ENCODE assay signal across 16 cellular contexts in genomic region chr15:52002351-52002750, GRCh38. TPM values are rescaled to one million over a fixed set of nuclear protein-coding genes. Genes with fewer than 3 reads are reported as not detected.
A peak's percentile ranks its signal among the peaks of the same experiment; 100 is the strongest.
DNase-seq lines count a peak whose midpoint lies in the region; ATAC-seq, FAIRE-seq and TF ChIP-seq lines count a peak whose summit lies in the region.
"Had no signal": no experiment of that assay in that cellular context is flagged by ENCODE, and none has a peak within 500 bp of the region (broad histone marks: within the 10 kb centered on the region; RNA-seq: fewer than 3 reads in every experiment).

No MANE protein-coding gene starts in this region.

- no peak overlapping the region for H3K4me2 ChIP-seq in K562 (ENCODE audit: insufficient read depth, low read length)
- H3K4me2 ChIP-seq in PC-3 (ENCODE audit: low read length) = no peak overlapping the region
- H3K4me2 ChIP-seq: A549 had no signal

- no peak for DNase-seq in heart right ventricle
- DNase-seq in Right ventricle myocardium superior = no peak
- DNase-seq in K562 (ENCODE audit: extremely low read depth in 1 of 4, low spot score in 3 of 4) = no peak
- no peak for DNase-seq in PC-3
- DNase-seq in dedifferentiated amniotic fluid mesenchymal stem cell (ENCODE audit: extremely low spot score) = no peak
- DNase-seq: Caco-2; CD8-positive, alpha-beta memory T cell; DND-41; GDM1 had no signal

- BruUV-seq in K562 (replicated peaks; lab: Mats Ljungman, UMichigan) = no TSS peak
- no TSS peak for BruUV-seq in PC-3 (replicated peaks; lab: Mats Ljungman, UMichigan)

- peaks cover 6 to 35% (median 20%) of the 10 kb centered on the region in 9 donors for H3K4me1 ChIP-seq in heart right ventricle
- H3K4me1 ChIP-seq in K562 (replicated peaks in 1 of 2; ENCODE audit: control insufficient read depth in 2 of 2, insufficient read depth in 2 of 2, low read length in 2 of 2) = peaks cover 4 to 20% of the 10 kb centered on the region in 2 experiments; a peak in 4 of 5 replicates
- peaks cover 13% of the 10 kb centered on the region for H3K4me1 ChIP-seq in PC-3 (ENCODE audit: insufficient read depth, low read length)
- H3K4me1 ChIP-seq: Caco-2, HAP-1 had no signal

- H3F3A ChIP-seq in PC-3 (ENCODE audit: low read length, unreplicated experiment) = no peaks in the 10 kb centered on the region

- POLR2A ChIA-PET in K562 (lab: Yijun Ruan, JAX) (no interaction called here), PC-3 (lab: Charles Lee; ENCODE audit: unreplicated experiment) (no interaction called here)

- ATAC-seq in heart right ventricle (peak in 5 of 8 donors; percentile 23 to 65 (median 44)), Right ventricle myocardium superior (ENCODE audit: poor library complexity) (no peak), K562 (no peak), esophagus mucosa (peak; percentile 15), PC-3 (no peak), GM18505 (IDR thresholded peaks at IDR 0.05; ENCODE audit: unreplicated experiment) (no peak)
- ATAC-seq: A549 had no signal

- H3K27me3 ChIP-seq in heart right ventricle (no peaks in the 10 kb centered on the region), K562 (ENCODE audit: control insufficient read depth in 2 of 2, insufficient read depth in 2 of 2, low read length in 2 of 2) (no peaks in the 10 kb centered on the region), PC-3 (ENCODE audit: low read length) (no peaks in the 10 kb centered on the region)

- 52 to 65% methylated on average over 2 of the region's 2 CpGs for WGBS in heart right ventricle, 2 donors
- WGBS in K562 (ENCODE audit: insufficient coverage, low coverage, missing lambda C conversion rate) = 32% methylated on average over 2 of the region's 2 CpGs

- no peaks in the 10 kb centered on the region for H3K9me1 ChIP-seq in K562 (ENCODE audit: control insufficient read depth, insufficient read depth, low read length)

- in situ Hi-C loops in K562 (cut with MboI) = no loop called here

- H4K20me1 ChIP-seq in K562 (replicated peaks; ENCODE audit: control insufficient read depth, insufficient read depth, low read length) (no peaks in the 10 kb centered on the region), PC-3 (ENCODE audit: low read length) (no peaks in the 10 kb centered on the region)

- H3K9me3 ChIP-seq in heart right ventricle = no peaks in the 10 kb centered on the region
- H3K9me3 ChIP-seq in K562 (replicated peaks; ENCODE audit: control insufficient read depth, insufficient read depth, low read depth, low read length) = no peaks in the 10 kb centered on the region
- H3K9me3 ChIP-seq in PC-3 (ENCODE audit: low read length) = no peaks in the 10 kb centered on the region
- H3K9me3 ChIP-seq: A549, Caco-2, HAP-1 had no signal

- no peaks in the 10 kb centered on the region for H3K9me2 ChIP-seq in PC-3 (replicated peaks; ENCODE audit: low read length)

- H3K4me3 ChIP-seq in heart right ventricle (no peak overlapping the region), K562 (no peak overlapping the region), PC-3 (ENCODE audit: low read length) (no peak overlapping the region)
- H3K4me3 ChIP-seq: A549, HAP-1 had no signal

- intact Hi-C loops in heart right ventricle (cut with DNase I) = no loop called here
- intact Hi-C loops in Right ventricle myocardium superior (cut with DNase I) = no loop called here
- intact Hi-C loops in K562 (cut with micrococcal nuclease) = no loop called here
- intact Hi-C loops in PC-3 (cut with micrococcal nuclease) = no loop called here

- no peak for TF ChIP-seq RAD21 in K562 (CRISPR knock-in tag; conservative IDR thresholded peaks at IDR 0.05 in 1 of 2, IDR thresholded peaks at IDR 0.05 in 1 of 2)

- H3K27ac ChIP-seq in heart right ventricle (peak overlapping the region in 4 of 10 donors; percentile 3 to 27 (median 18)), K562 (ENCODE audit: extremely low read depth, low read depth, low read length) (no peak overlapping the region), PC-3 (ENCODE audit: low read length) (no peak overlapping the region)
- H3K27ac ChIP-seq: A549 had no signal

- TF ChIP-seq EP300 in K562 (IDR thresholded peaks at IDR 0.05; ENCODE audit: low read length) = no peak

- TF ChIP-seq CTCF in heart right ventricle (IDR thresholded peaks at IDR 0.05) (no peak), K562 (IDR thresholded peaks at IDR 0.05 in 2 of 3, conservative IDR thresholded peaks at IDR 0.05 in 1 of 3; ENCODE audit: insufficient read depth in 2 of 3, low read depth in 1 of 3, low read length in 3 of 3) (no peak), PC-3 (conservative IDR thresholded peaks at IDR 0.05; ENCODE audit: low read depth, low read length) (no peak)

- H3K79me2 ChIP-seq in K562 (ENCODE audit: control insufficient read depth, insufficient read depth, low read length) (no peaks in the 10 kb centered on the region), PC-3 (ENCODE audit: low read length) (no peaks in the 10 kb centered on the region)

- no peak for FAIRE-seq in K562 (lab: Jason Lieb, UNC)
- FAIRE-seq: A549, GM12892, GM19239, H1 had no signal

- H2AFZ ChIP-seq in K562 (ENCODE audit: low read depth, low read length) (0 out of 2 replicates have a peak overlapping the region, but pooled peaks have one; percentile 22), PC-3 (ENCODE audit: low read length) (no peak overlapping the region)

- CTCF ChIA-PET in K562 (lab: Yijun Ruan, JAX; ENCODE audit: low intra/inter-chr PET ratio) (no interaction called here), PC-3 (lab: Charles Lee) (no interaction called here)

- no peak overlapping the region for H3K9ac ChIP-seq in K562 (ENCODE audit: insufficient read depth in 1 of 2, low read depth in 2 of 2, low read length in 2 of 2)
- no peak overlapping the region for H3K9ac ChIP-seq in PC-3 (ENCODE audit: low read length)

- TF ChIP-seq POLR2A in K562 (conservative IDR thresholded peaks at IDR 0.05) (no peak), GM18505 (IDR thresholded peaks at IDR 0.05; ENCODE audit: borderline replicate concordance, extremely low read depth, insufficient read depth, insufficient read length) (no peak)

- H3K36me3 ChIP-seq in heart right ventricle (no peaks in the 10 kb centered on the region), K562 (ENCODE audit: control insufficient read depth, insufficient read depth, low read length) (no peaks in the 10 kb centered on the region), PC-3 (ENCODE audit: low read depth, low read length) (no peaks in the 10 kb centered on the region)
- H3K36me3 ChIP-seq: HAP-1 had no signal

TF ChIP-seq in K562, 482 proteins besides CTCF, POLR2A, EP300 and RAD21 (continues in another document):
- no peak for TF ChIP-seq NUFIP1 (IDR thresholded peaks at IDR 0.05; ENCODE audit: partially characterized antibody)

RNA-seq across cellular contexts. Expression of gene MAPK6, which starts 16.7 kb away (rescaled TPM):
- total RNA-seq in heart right ventricle = 10 to 100 TPM; 13.5 to 21.8 (median 18.1) TPM
- polyA plus RNA-seq in heart right ventricle = 1 to 10 TPM; 4.2 to 7.9 TPM
- 17.6 TPM for total RNA-seq in Right ventricle myocardium superior
- 37.7 and 101 TPM in 2 replicates for total RNA-seq in K562 (2011; cell fraction: chromatin; rRNA removed; ENCODE audit: low replicate concordance)
- total RNA-seq in K562 (2011; cell fraction: nucleolus; rRNA removed) = 11.5 and 15.7 TPM in 2 replicates
- total RNA-seq in K562 (2011; cell fraction: nucleoplasm; rRNA removed) = 27.8 and 41.8 TPM in 2 replicates
- total RNA-seq in K562 (2014; rRNA removed) = 49.9 and 51.2 TPM in 2 replicates
- total RNA-seq in K562 (2014; rRNA removed; fragmentation: Illumina TruSeq; extraction: Trizol) = 97.1 and 110 TPM in 2 replicates
- 76.3 and 81.5 TPM in 2 replicates for total RNA-seq in K562 (2015; rRNA removed; fragmentation: Illumina TruSeq; extraction: Trizol)
- 92.0 and 94.4 TPM in 2 replicates for total RNA-seq in K562 (2021)
- polyA plus RNA-seq in K562 (2011; rRNA removed) = 71.5 and 84.7 TPM in 2 replicates
- polyA plus RNA-seq in K562 (2011; cell fraction: cytosol; rRNA removed) = 14.9 and 33.5 TPM in 2 replicates
- polyA plus RNA-seq in K562 (2011; cell fraction: nucleus; rRNA removed) = 13.7 and 24.3 TPM in 2 replicates
- polyA plus RNA-seq in K562 (2012) = 46.7 and 46.9 TPM in 2 replicates
- polyA plus RNA-seq in K562 (2014; fragmentation: Illumina TruSeq; extraction: Trizol) = 70.4 and 74.0 TPM in 2 replicates
- polyA plus RNA-seq in K562 (2014; fragmentation: Nextera tagmentation; extraction: Ambion mirVana) = 10 to 100 TPM; 28.5 to 30.8 TPM
- 36.2 and 39.4 TPM in 2 replicates for polyA plus RNA-seq in K562 (2014; rRNA removed)
- polyA minus RNA-seq in K562 (2011; rRNA and poly(A)+ RNA removed) = 154 and 186 TPM in 2 replicates
- polyA minus RNA-seq in K562 (2011; cell fraction: cytosol; rRNA and poly(A)+ RNA removed) = 51.0 and 52.9 TPM in 2 replicates
- polyA minus RNA-seq in K562 (2011; cell fraction: nucleus; rRNA and poly(A)+ RNA removed) = 12.5 and 25.4 TPM in 2 replicates
- 83.9 TPM for total RNA-seq in esophagus mucosa
- 21.9 and 22.5 TPM in 2 replicates for total RNA-seq in PC-3 (2014; rRNA removed)

RNA-seq across cellular contexts. Expression of gene LEO1, which starts 30.8 kb away (rescaled TPM):
- 1 to 10 TPM; 6.6 to 9.1 (median 8.2) TPM for total RNA-seq in heart right ventricle
- 1 to 10 TPM; 6.9 to 8.8 TPM for polyA plus RNA-seq in heart right ventricle
- 7.8 TPM for total RNA-seq in Right ventricle myocardium superior
- 11.5 and 34.7 TPM in 2 replicates for total RNA-seq in K562 (2011; cell fraction: chromatin; rRNA removed; ENCODE audit: low replicate concordance)
- total RNA-seq in K562 (2011; cell fraction: nucleolus; rRNA removed) = 7.7 and 8.7 TPM in 2 replicates
- total RNA-seq in K562 (2011; cell fraction: nucleoplasm; rRNA removed) = 18.7 and 25.7 TPM in 2 replicates
- total RNA-seq in K562 (2014; rRNA removed) = 33.4 and 37.9 TPM in 2 replicates
- total RNA-seq in K562 (2014; rRNA removed; fragmentation: Illumina TruSeq; extraction: Trizol) = 40.9 and 44.1 TPM in 2 replicates
- total RNA-seq in K562 (2015; rRNA removed; fragmentation: Illumina TruSeq; extraction: Trizol) = 42.5 and 44.0 TPM in 2 replicates
- total RNA-seq in K562 (2021) = 19.2 and 19.6 TPM in 2 replicates
- 6.1 and 8.4 TPM in 2 replicates for polyA plus RNA-seq in K562 (2011; rRNA removed)
- 0.76 and 2.3 TPM in 2 replicates for polyA plus RNA-seq in K562 (2011; cell fraction: cytosol; rRNA removed)
- 2.4 and 3.5 TPM in 2 replicates for polyA plus RNA-seq in K562 (2011; cell fraction: nucleus; rRNA removed)
- polyA plus RNA-seq in K562 (2012) = 15.7 and 29.5 TPM in 2 replicates
- 37.8 and 48.3 TPM in 2 replicates for polyA plus RNA-seq in K562 (2014; fragmentation: Illumina TruSeq; extraction: Trizol)
- polyA plus RNA-seq in K562 (2014; fragmentation: Nextera tagmentation; extraction: Ambion mirVana) = 10 to 100 TPM; 26.0 to 38.7 TPM
- polyA plus RNA-seq in K562 (2014; rRNA removed) = 28.8 and 37.2 TPM in 2 replicates
- 20.8 and 22.3 TPM in 2 replicates for polyA minus RNA-seq in K562 (2011; rRNA and poly(A)+ RNA removed)
- polyA minus RNA-seq in K562 (2011; cell fraction: cytosol; rRNA and poly(A)+ RNA removed) = 4.6 and 5.0 TPM in 2 replicates
- 3.5 and 7.9 TPM in 2 replicates for polyA minus RNA-seq in K562 (2011; cell fraction: nucleus; rRNA and poly(A)+ RNA removed)
- total RNA-seq in esophagus mucosa = 16.8 TPM
- total RNA-seq in PC-3 (2014; rRNA removed) = 24.1 and 32.4 TPM in 2 replicates

Comparison
In these comparisons a context has a peak if more than half of its experiments do, and no peak if none do; other contexts are left out.
1. ATAC-seq: peak in heart right ventricle (5 of 8) and esophagus mucosa (single experiment); none in Right ventricle myocardium superior (single experiment), K562 (single experiment), PC-3 (single experiment) and GM18505 (single experiment).